In genomic region chr1:108461758-108462157, GRCh38 we compare ENCODE assay signal across 2 cellular contexts. TPM values are rescaled to one million over a fixed set of nuclear protein-coding genes. Genes with fewer than 3 reads are reported as not detected.
"Had no signal": no experiment of that assay in that cellular context is flagged by ENCODE, and none has a peak within 500 bp of the region (broad histone marks: within the 10 kb centered on the region; RNA-seq: fewer than 3 reads in every experiment).

No MANE protein-coding gene starts in this region.

RNA-seq across cellular contexts. Expression of gene NBPF6, which starts 11.6 kb away (rescaled TPM):
- total RNA-seq: G401, GM12878 had no signal
